1 cellular context compared by ENCODE assay signal in genomic region chr15:39195988-39196486, GRCh38.
TF ChIP-seq lines count a peak whose summit lies in the region.

No MANE protein-coding gene starts in this region.

TF ChIP-seq in HepG2, 621 proteins besides CTCF, POLR2A, EP300 and RAD21 (continued from another document):
- TF ChIP-seq ZNF770 (CRISPR knock-in tag; IDR thresholded peaks at IDR 0.05) (no peak), KDM2A (CRISPR knock-in tag; IDR thresholded peaks at IDR 0.05; ENCODE audit: borderline replicate concordance, low read depth) (no peak), CBX5 (CRISPR knock-in tag; IDR thresholded peaks at IDR 0.05; ENCODE audit: borderline replicate concordance) (no peak), KDM1A (CRISPR knock-in tag; IDR thresholded peaks at IDR 0.05) (no peak), EEA1 (CRISPR knock-in tag; IDR thresholded peaks at IDR 0.05; ENCODE audit: borderline replicate concordance) (no peak), DPF2 (CRISPR knock-in tag; IDR thresholded peaks at IDR 0.05; ENCODE audit: borderline replicate concordance, low read depth) (no peak), ZFP36L1 (CRISPR knock-in tag; IDR thresholded peaks at IDR 0.05) (no peak), EHMT2 (IDR thresholded peaks at IDR 0.05; ENCODE audit: borderline replicate concordance, low read depth, low read length) (no peak), TAF15 (IDR thresholded peaks at IDR 0.05; ENCODE audit: low read depth, low read length, poor library complexity, severe bottlenecking) (no peak), MAFF (IDR thresholded peaks at IDR 0.05; ENCODE audit: low read depth, low read length) (no peak), ZNF629 (CRISPR knock-in tag; conservative IDR thresholded peaks at IDR 0.05) (no peak)
TF ChIP-seq in HepG2: peak in this region for 0.
